In the genomic region with DNA sequence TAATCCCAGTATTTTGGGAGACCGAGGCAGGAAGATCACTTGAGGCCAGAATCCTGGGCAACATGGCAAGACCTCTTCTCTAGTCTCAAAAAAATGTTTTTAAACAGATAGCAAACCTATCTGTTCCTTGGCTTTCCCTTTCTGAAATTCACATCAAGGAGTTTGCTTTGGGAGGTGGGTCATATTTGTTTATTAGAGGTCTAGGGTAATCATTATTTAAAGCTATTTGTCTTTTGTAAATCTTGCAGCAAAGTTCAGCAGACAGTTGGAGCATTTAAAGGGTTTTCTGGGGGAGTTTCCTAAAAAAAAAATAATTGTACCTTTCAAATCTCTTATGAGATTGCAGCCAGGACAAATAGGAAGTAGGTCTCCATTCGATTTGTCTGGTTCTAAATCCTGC, we compare ENCODE assay signal across 27 cellular contexts.
"Had no signal": no experiment of that assay in that cellular context is flagged by ENCODE, and none has a peak within 500 bp of the region (broad histone marks: within the 10 kb centered on the region; RNA-seq: fewer than 3 reads in every experiment).

No MANE protein-coding gene starts in this region.

- H3K36me3 ChIP-seq: transverse colon, uterus had no signal

- DNase-seq: stimulated activated CD4-positive, alpha-beta T cell treated with anti-CD3 and anti-CD28 coated beads, Interleukin-2, amount 100 ng/mL, for 48 hours; stimulated activated CD4-positive, alpha-beta T cell treated with anti-CD3 and anti-CD28 coated beads, Interleukin-4, amount 100 ng/mL, for 1 hour; stimulated activated CD4-positive, alpha-beta T cell treated with anti-CD3 and anti-CD28 coated beads, Interleukin-4, amount 100 ng/mL, for 24 hours; stimulated activated CD4-positive, alpha-beta T cell treated with anti-CD3 and anti-CD28 coated beads, Interleukin-4, amount 100 ng/mL, for 4 hours; stimulated activated CD8-positive, alpha-beta memory T cell treated with anti-CD3 and anti-CD28 coated beads, Interleukin-4, amount 100 ng/mL, for 48 hours; stimulated activated naive B cell treated with anti-CD40 and anti-IgM and Interleukin-4, amounts not matched to agents 10 μg/mL and 1 μg/mL and 100 μg/mL, for 72 hours; stimulated activated naive CD4-positive, alpha-beta T cell; stimulated activated naive CD4-positive, alpha-beta T cell treated with Interleukin-2 at 50 U/mL for 16 hours; stimulated activated naive CD8-positive, alpha-beta T cell treated with anti-CD3 and anti-CD28 coated beads, Interleukin-15, amount 100 ng/mL, for 72 hours; stimulated activated naive CD8-positive, alpha-beta T cell treated with anti-CD3 and anti-CD28 coated beads, Interleukin-15, Interleukin-2, amounts not matched to agents 100 U/mL and 50 U/mL, for 24 hours; stomach; substantia nigra; testis; thyroid gland; transverse colon; trophoblast cell; upper lobe of left lung; upper lobe of right lung; uterus had no signal

- FAIRE-seq: urothelium cell line had no signal

- H3K9me3 ChIP-seq: stomach, suprapubic skin, testis, thoracic aorta, thyroid gland, tibial artery, tibial nerve, transverse colon, upper lobe of left lung, upper lobe of right lung, uterus, vagina had no signal

- H3K27me3 ChIP-seq: stomach, suprapubic skin, testis, thyroid gland, tibial artery, tibial nerve, transverse colon, upper lobe of left lung, upper lobe of right lung, uterus, vagina had no signal

- ATAC-seq: stimulated activated effector memory CD8-positive, alpha-beta T cell treated with anti-CD3 and anti-CD28 coated beads, Interleukin-12 subunit alpha, Interleukin-12 subunit beta, amount 100 ng/mL, for 72 hours; stimulated activated memory B cell treated with anti-CD40 and anti-IgM and Interleukin-4, amounts not matched to agents 10 μg/mL and 1 μg/mL and 100 μg/mL, for 72 hours; stimulated activated naive B cell treated with anti-CD40 and anti-IgM and Interleukin-4, amounts not matched to agents 10 μg/mL and 1 μg/mL and 100 μg/mL, for 72 hours; stimulated activated naive CD8-positive, alpha-beta T cell treated with anti-CD3 and anti-CD28 coated beads, Interleukin-15, amount 100 ng/mL, for 72 hours; stimulated activated naive CD8-positive, alpha-beta T cell treated with anti-CD3 and anti-CD28 coated beads, Interleukin-15, Interleukin-2, amounts not matched to agents 100 U/mL and 50 U/mL, for 24 hours; upper lobe of right lung had no signal

- H3K4me1 ChIP-seq: testis, thyroid gland, tibial nerve, transverse colon, upper lobe of left lung, upper lobe of right lung, uterus, vagina had no signal

- H3K27ac ChIP-seq: stomach, suprapubic skin, testis, thoracic aorta, thyroid gland, tibial artery, tibial nerve, transverse colon, upper lobe of left lung, upper lobe of right lung, uterus, vagina had no signal

- H3K4me3 ChIP-seq: stomach, suprapubic skin, testis, thoracic aorta, thyroid gland, tibial artery, tibial nerve, transverse colon, upper lobe of left lung, upper lobe of right lung, uterus, vagina had no signal
